In the genomic region with DNA sequence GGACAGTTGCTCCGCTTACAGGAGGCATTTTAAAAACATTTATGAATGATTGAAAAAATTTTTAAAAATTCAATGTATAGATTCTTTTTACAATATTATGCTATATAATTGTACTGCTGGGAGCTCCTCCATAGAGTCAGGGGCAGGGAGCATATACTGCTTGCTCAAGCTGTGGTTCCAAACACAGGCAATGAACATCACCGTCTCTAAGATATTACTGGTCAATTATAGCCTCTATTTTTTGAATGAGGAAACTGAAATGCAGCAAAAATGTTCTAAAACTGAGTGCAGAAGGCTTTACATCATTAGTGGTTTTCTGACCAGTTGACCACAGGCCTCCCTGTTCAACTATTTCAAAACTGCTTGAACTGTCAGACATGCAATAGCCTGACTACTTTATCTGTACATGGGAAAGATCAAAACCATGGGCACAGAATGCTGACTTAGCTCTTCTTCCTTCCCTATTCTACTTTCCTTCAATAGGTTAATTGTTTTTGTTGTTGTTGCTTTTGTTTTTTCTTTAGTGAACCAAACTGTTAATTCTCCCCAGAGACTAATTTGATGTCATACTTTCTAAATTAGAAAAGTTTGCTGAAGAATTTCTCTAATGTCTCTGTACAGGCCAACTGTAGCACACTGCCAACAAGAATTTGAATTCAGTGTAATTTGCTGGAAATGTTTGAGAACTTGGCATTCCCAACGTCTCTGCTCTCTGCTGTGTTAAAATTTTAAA, we compare ENCODE assay signal across 10 cellular contexts.
DNase-seq lines count a peak whose midpoint lies in the region; FAIRE-seq and TF ChIP-seq lines count a peak whose summit lies in the region.
"Had no signal": no experiment of that assay in that cellular context is flagged by ENCODE, and none has a peak within 500 bp of the region (broad histone marks: within the 10 kb centered on the region; RNA-seq: fewer than 3 reads in every experiment).

No MANE protein-coding gene starts in this region.

- no peak for TF ChIP-seq CTCF in osteoblast (IDR thresholded peaks at IDR 0.05; ENCODE audit: extremely low read depth, low read depth, low read length)
- TF ChIP-seq CTCF in Peyer's patch (IDR thresholded peaks at IDR 0.05) = no peak

- H3K9me3 ChIP-seq in osteoblast (ENCODE audit: low read depth, low read length) (peaks cover 2% of the 10 kb centered on the region), Peyer's patch (peaks cover 0 to 3% (median 0%) of the 10 kb centered on the region in 4 donors)

- H3K27ac ChIP-seq in osteoblast (ENCODE audit: low read depth, low read length) (peak overlapping the region; percentile 99), Peyer's patch (peak overlapping the region in 1 of 4 donors; percentile 18)

- peak; percentile 88 for FAIRE-seq in RCC 7860 (lab: Jason Lieb, UNC)

- H3K79me2 ChIP-seq in osteoblast (ENCODE audit: insufficient read depth, low read length) = no peaks in the 10 kb centered on the region
- H3K79me2 ChIP-seq: parathyroid adenoma had no signal

- H3K4me1 ChIP-seq in osteoblast (ENCODE audit: insufficient read depth, low read length) = peaks cover 25% of the 10 kb centered on the region
- H3K4me1 ChIP-seq in Peyer's patch = no peaks in the 10 kb centered on the region
- H3K4me1 ChIP-seq: parathyroid adenoma had no signal

- H3K36me3 ChIP-seq in osteoblast (ENCODE audit: insufficient read depth, low read length) (no peaks in the 10 kb centered on the region), Peyer's patch (no peaks in the 10 kb centered on the region)

- H3K4me2 ChIP-seq in osteoblast (ENCODE audit: insufficient read depth, low read length) = peak overlapping the region; percentile 8

- H3K4me3 ChIP-seq in osteoblast (ENCODE audit: insufficient read depth, low read length) (no peak overlapping the region), Peyer's patch (no peak overlapping the region)

- H4K20me1 ChIP-seq in osteoblast (ENCODE audit: insufficient read depth, low read length) = no peaks in the 10 kb centered on the region

- TF ChIP-seq POLR2A in Peyer's patch (IDR thresholded peaks at IDR 0.05) = no peak

- peak; percentile 77 for DNase-seq in AG08395 (ENCODE audit: low spot score)
- DNase-seq in RCC 7860 (ENCODE audit: low spot score) = peak; percentile 65
- DNase-seq in fibroblast of peridontal ligament (ENCODE audit: extremely low read depth) = peak; percentile 95
- DNase-seq in osteoblast (ENCODE audit: insufficient read length, low spot score, missing footprints) = peak; percentile 37
- no peak for DNase-seq in H4 (ENCODE audit: low spot score)
- DNase-seq in Peyer's patch = no peak
- no peak for DNase-seq in 8988T
- DNase-seq in DMS 273 treated with DMSO at 0.1 percent for 48 hours (lab: John Stamatoyannopoulos, UW) = no peak
- DNase-seq: NCI-H146 had no signal

- no peak overlapping the region for H2AFZ ChIP-seq in osteoblast (ENCODE audit: low read length)
- H2AFZ ChIP-seq: parathyroid adenoma had no signal

- no peaks in the 10 kb centered on the region for H3K27me3 ChIP-seq in osteoblast (ENCODE audit: insufficient read depth, low read length)
- no peaks in the 10 kb centered on the region for H3K27me3 ChIP-seq in Peyer's patch

Comparison
In these comparisons a context has a peak if more than half of its experiments do, and no peak if none do; other contexts are left out.
1. DNase-seq: peak in AG08395 (single experiment), RCC 7860 (single experiment), fibroblast of peridontal ligament (single experiment) and osteoblast (single experiment); none in H4 (single experiment), Peyer's patch (0 of 3), 8988T (single experiment) and DMS 273 treated with DMSO at 0.1 percent for 48 hours (single experiment).